In the genomic region with DNA sequence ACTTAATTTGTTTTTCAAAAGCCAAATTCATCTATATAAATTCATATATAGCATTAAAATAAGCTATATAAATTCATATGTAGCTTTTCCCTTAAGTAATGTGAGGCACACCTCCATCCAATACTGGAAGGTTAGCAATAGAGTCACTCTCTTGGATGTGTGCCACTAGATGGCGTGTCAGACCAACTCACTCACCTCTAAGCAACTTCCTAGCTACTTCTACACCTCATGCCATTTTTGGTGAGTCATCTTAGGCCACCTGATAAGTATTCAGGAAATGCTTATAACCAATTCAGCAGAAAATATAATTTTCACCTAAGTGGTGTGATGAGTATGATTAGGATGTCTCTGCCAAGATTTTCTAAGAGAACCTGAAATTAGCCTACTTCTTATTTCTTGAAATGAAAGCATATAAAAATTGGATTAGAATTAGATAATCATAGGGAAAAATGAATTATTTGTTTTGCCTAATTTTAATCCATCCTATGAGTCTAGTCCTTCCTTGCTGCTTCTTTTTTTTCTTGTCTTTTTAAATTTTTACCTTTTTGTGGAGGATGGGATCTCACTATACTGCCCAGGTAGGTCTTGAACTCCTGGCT, we compare ENCODE assay signal across 8 cellular contexts. TPM values are rescaled to one million over a fixed set of nuclear protein-coding genes. Genes with fewer than 3 reads are reported as not detected.
DNase-seq lines count a peak whose midpoint lies in the region; ATAC-seq lines count a peak whose summit lies in the region.

No MANE protein-coding gene starts in this region.

- DNase-seq in C1 segment of cervical spinal cord (lab: John Stamatoyannopoulos, UW) (peak in 9 of 14 donors; percentile 1 to 52 (median 12)), GM19238 (ENCODE audit: insufficient read length, low spot score) (peak; percentile 62), NCI-H345 treated with DMSO at 0.1 percent for 48 hours (lab: John Stamatoyannopoulos, UW; ENCODE audit: unreplicated experiment) (peak; percentile 78), cerebellar cortex (ENCODE audit: low spot score) (peak; percentile 81), left lobe of liver (ENCODE audit: low spot score) (peak; percentile 77)
- peak; percentile 48 to 65 (median 58) for DNase-seq in stimulated activated CD4-positive, alpha-beta T cell treated with anti-CD3 and anti-CD28 coated beads, TNF-alpha, amount 100 ng/mL, for 48 hours (ENCODE audit: low read depth in 3 of 3)

- ATAC-seq in HG03378 (IDR thresholded peaks at IDR 0.05; ENCODE audit: unreplicated experiment) (peak; percentile 99), left lobe of liver (peak; percentile 100)
- peak; percentile 99 to 100 for ATAC-seq in activated CD4-positive, CD25-positive, alpha-beta regulatory T cell treated with anti-CD3 and anti-CD28 coated beads, Interleukin-2, amount 50 U/mL, for 24 hours

RNA-seq across cellular contexts. Expression of a gene that starts 34.4 kb away (rescaled TPM):
- total RNA-seq in left lobe of liver, result 14.2 TPM

Comparison
In these comparisons a context has a peak if more than half of its experiments do, and no peak if none do; other contexts are left out.
1. Peak in every context shown above with its lines: DNase-seq and ATAC-seq.
2. DNase-seq: peak in every context shown above with its lines; median percentile 81 in cerebellar cortex; 78 in NCI-H345 treated with DMSO at 0.1 percent for 48 hours; 77 in left lobe of liver; 62 in GM19238; 58 in stimulated activated CD4-positive, alpha-beta T cell treated with anti-CD3 and anti-CD28 coated beads, TNF-alpha, amount 100 ng/mL, for 48 hours; 12 in C1 segment of cervical spinal cord.